In genomic region chr19:19634516-19635312, GRCh38 we compare ENCODE assay signal across 27 cellular contexts. TPM values are rescaled to one million over a fixed set of nuclear protein-coding genes. Genes with fewer than 3 reads are reported as not detected.
DNase-seq lines count a peak whose midpoint lies in the region; ATAC-seq and TF ChIP-seq lines count a peak whose summit lies in the region.
"Had no signal": no experiment of that assay in that cellular context is flagged by ENCODE, and none has a peak within 500 bp of the region (broad histone marks: within the 10 kb centered on the region; RNA-seq: fewer than 3 reads in every experiment).

No MANE protein-coding gene starts in this region.

- POLR2A ChIA-PET in activated CD8-positive, alpha-beta T cell treated with anti-CD3 and anti-CD28 coated beads for 36 hours (lab: Charles Lee): interaction anchor here (1.2 kb wide), 1 partner anchor 15 kb away, joined by 4 read pairs; no protein-coding TSS in a partner anchor
- POLR2A ChIA-PET in activated CD8-positive, alpha-beta T cell treated with anti-CD3 and anti-CD28 coated beads, Interleukin-2, amount 10 ng/mL, durations not matched to agents 7 days and 5 days (lab: Charles Lee): no interaction called here
- POLR2A ChIA-PET in IMR-90 (lab: Charles Lee; ENCODE audit: unreplicated experiment): no interaction called here
- POLR2A ChIA-PET in naive thymus-derived CD8-positive, alpha-beta T cell (lab: Charles Lee): interaction anchor here (1.0 to 3.5 kb wide), 4 partner anchors 14 to 98 kb away, joined by 3 to 15 read pairs (median 4); partner anchors contain the start of genes ZNF101 and ZNF14

- no peak overlapping the region for H3K14ac ChIP-seq in IMR-90 (replicated peaks; ENCODE audit: low read depth, low read length)

- H3K27ac ChIP-seq in IMR-90 (ENCODE audit: insufficient read depth, low read length) (no peak overlapping the region), vagina (no peak overlapping the region)
- H3K27ac ChIP-seq: colonic mucosa, esophagus muscularis mucosa, foreskin keratinocyte, psoas muscle had no signal

- no peak overlapping the region for H3K56ac ChIP-seq in IMR-90 (ENCODE audit: extremely low read depth, insufficient read depth, low read length)

- H3K27me3 ChIP-seq in IMR-90 (ENCODE audit: control insufficient read depth, insufficient read depth, low read length) (no peaks in the 10 kb centered on the region), vagina (no peaks in the 10 kb centered on the region)
- H3K27me3 ChIP-seq: colonic mucosa, esophagus muscularis mucosa, foreskin keratinocyte had no signal

- no peak overlapping the region for H3K18ac ChIP-seq in IMR-90 (ENCODE audit: low read depth, low read length)

- dilution Hi-C loops in IMR-90 (cut with HindIII; ENCODE audit: low sequenced_read_pairs, unreplicated experiment): no loop called here

- H4K91ac ChIP-seq in IMR-90 (ENCODE audit: insufficient read depth, low read depth, low read length): no peak overlapping the region

- H3K4ac ChIP-seq in IMR-90 (ENCODE audit: low read depth, low read length): no peak overlapping the region

- CTCF ChIA-PET in activated CD8-positive, alpha-beta T cell treated with anti-CD3 and anti-CD28 coated beads for 36 hours (lab: Charles Lee): interaction anchor here (1.2 to 1.3 kb wide), 2 partner anchors 80 to 102 kb away, joined by 3 to 4 read pairs; no protein-coding TSS in a partner anchor
- CTCF ChIA-PET in activated CD8-positive, alpha-beta T cell treated with anti-CD3 and anti-CD28 coated beads, Interleukin-2, amount 10 ng/mL, durations not matched to agents 7 days and 5 days (lab: Charles Lee): interaction anchor here (2.0 kb wide), 1 partner anchor 103 kb away, joined by 6 read pairs; no protein-coding TSS in a partner anchor
- CTCF ChIA-PET in IMR-90 (lab: Yijun Ruan, JAX): no interaction called here

- TF ChIP-seq CTCF in activated CD8-positive, alpha-beta T cell treated with anti-CD3 and anti-CD28 coated beads for 36 hours (IDR thresholded peaks at IDR 0.05): no peak
- no peak for TF ChIP-seq CTCF in IMR-90 (conservative IDR thresholded peaks at IDR 0.05; ENCODE audit: low read depth, low read length)
- TF ChIP-seq CTCF in vagina (IDR thresholded peaks at IDR 0.05): no peak

- no peak overlapping the region for H3K4me3 Mint-ChIP-seq in activated CD8-positive, alpha-beta T cell treated with anti-CD3 and anti-CD28 coated beads for 36 hours
- H3K4me3 Mint-ChIP-seq in activated CD8-positive, alpha-beta T cell treated with anti-CD3 and anti-CD28 coated beads, Interleukin-2, amount 10 ng/mL, durations not matched to agents 7 days and 5 days: no peak overlapping the region
- H3K4me3 Mint-ChIP-seq in activated naive CD8-positive, alpha-beta T cell treated with anti-CD3 and anti-CD28 coated beads, Interleukin-2, amount 50 U/mL, for 24 hours: no peak overlapping the region
- peak overlapping the region in 2 of 10 donors; percentile 34 to 36 for H3K4me3 Mint-ChIP-seq in naive thymus-derived CD8-positive, alpha-beta T cell

- H3K9me3 ChIP-seq in IMR-90 (ENCODE audit: control insufficient read depth, insufficient read depth, low read length) (no peaks in the 10 kb centered on the region), vagina (no peaks in the 10 kb centered on the region)
- H3K9me3 ChIP-seq: colonic mucosa, esophagus muscularis mucosa, psoas muscle had no signal

- H2AK9ac ChIP-seq in IMR-90 (replicated peaks; ENCODE audit: low read depth, low read length, poor library complexity): peak overlapping the region; percentile 78

- no peak for TF ChIP-seq RAD21 in IMR-90 (IDR thresholded peaks at IDR 0.05; ENCODE audit: low read length)

- H3K27ac Mint-ChIP-seq in activated CD8-positive, alpha-beta T cell treated with anti-CD3 and anti-CD28 coated beads for 36 hours: peak overlapping the region; percentile 67
- no peak overlapping the region for H3K27ac Mint-ChIP-seq in activated CD8-positive, alpha-beta T cell treated with anti-CD3 and anti-CD28 coated beads, Interleukin-2, amount 10 ng/mL, durations not matched to agents 7 days and 5 days
- peak overlapping the region; percentile 64 for H3K27ac Mint-ChIP-seq in activated naive CD8-positive, alpha-beta T cell treated with anti-CD3 and anti-CD28 coated beads, Interleukin-2, amount 50 U/mL, for 24 hours
- H3K27ac Mint-ChIP-seq in naive thymus-derived CD8-positive, alpha-beta T cell: peak overlapping the region in 9 of 10 donors; percentile 8 to 83 (median 68)

- no peak overlapping the region for H3K23ac ChIP-seq in IMR-90 (ENCODE audit: low read depth, low read length)

- H3K27me3 Mint-ChIP-seq in activated CD8-positive, alpha-beta T cell treated with anti-CD3 and anti-CD28 coated beads for 36 hours: no peaks in the 10 kb centered on the region
- H3K27me3 Mint-ChIP-seq in activated CD8-positive, alpha-beta T cell treated with anti-CD3 and anti-CD28 coated beads, Interleukin-2, amount 10 ng/mL, durations not matched to agents 7 days and 5 days (ENCODE audit: low read depth): no peaks in the 10 kb centered on the region
- no peaks in the 10 kb centered on the region for H3K27me3 Mint-ChIP-seq in activated naive CD8-positive, alpha-beta T cell treated with anti-CD3 and anti-CD28 coated beads, Interleukin-2, amount 50 U/mL, for 24 hours
- H3K27me3 Mint-ChIP-seq in naive thymus-derived CD8-positive, alpha-beta T cell: no peaks in the 10 kb centered on the region

- no peaks in the 10 kb centered on the region for H3K9me3 Mint-ChIP-seq in activated CD8-positive, alpha-beta T cell treated with anti-CD3 and anti-CD28 coated beads for 36 hours
- no peaks in the 10 kb centered on the region for H3K9me3 Mint-ChIP-seq in activated CD8-positive, alpha-beta T cell treated with anti-CD3 and anti-CD28 coated beads, Interleukin-2, amount 10 ng/mL, durations not matched to agents 7 days and 5 days (ENCODE audit: insufficient read depth)
- H3K9me3 Mint-ChIP-seq in activated naive CD8-positive, alpha-beta T cell treated with anti-CD3 and anti-CD28 coated beads, Interleukin-2, amount 50 U/mL, for 24 hours: no peaks in the 10 kb centered on the region
- H3K9me3 Mint-ChIP-seq in naive thymus-derived CD8-positive, alpha-beta T cell: no peaks in the 10 kb centered on the region

- H3K4me3 ChIP-seq in IMR-90 (ENCODE audit: insufficient read depth, low read depth, low read length) (no peak overlapping the region), vagina (no peak overlapping the region)
- H3K4me3 ChIP-seq: colonic mucosa, esophagus muscularis mucosa, psoas muscle had no signal

- intact Hi-C loops in activated CD8-positive, alpha-beta T cell treated with anti-CD3 and anti-CD28 coated beads for 36 hours (cut with micrococcal nuclease): no loop called here
- intact Hi-C loops in IMR-90 (cut with micrococcal nuclease) (no loop called here), vagina (cut with DNase I) (no loop called here)

- H2BK15ac ChIP-seq in IMR-90 (ENCODE audit: low read depth, low read length): no peak overlapping the region

- no peak for TF ChIP-seq POLR2A in IMR-90 (IDR thresholded peaks at IDR 0.05; ENCODE audit: low read depth, low read length)
- TF ChIP-seq POLR2A in vagina (IDR thresholded peaks at IDR 0.05): no peak

- no peak overlapping the region for H2BK20ac ChIP-seq in IMR-90 (ENCODE audit: low read depth, low read length)

- no peaks in the 10 kb centered on the region for H3K4me1 ChIP-seq in IMR-90 (ENCODE audit: control insufficient read depth, insufficient read depth, low read length)
- no peaks in the 10 kb centered on the region for H3K4me1 ChIP-seq in vagina
- H3K4me1 ChIP-seq: colonic mucosa, esophagus muscularis mucosa, foreskin keratinocyte, psoas muscle had no signal

- DNase-seq in activated CD8-positive, alpha-beta T cell treated with anti-CD3 and anti-CD28 coated beads for 36 hours: no peak
- DNase-seq in activated CD8-positive, alpha-beta T cell treated with anti-CD3 and anti-CD28 coated beads, Interleukin-2, amount 10 ng/mL, durations not matched to agents 7 days and 5 days: no peak
- DNase-seq in IMR-90 (no peak), vagina (ENCODE audit: extremely low spot score in 2 of 2) (no peak), NCI-H128 (lab: John Stamatoyannopoulos, UW; ENCODE audit: unreplicated experiment) (no peak)
- no peak for DNase-seq in activated naive CD8-positive, alpha-beta T cell treated with anti-CD3 and anti-CD28 coated beads, Interleukin-2, amount 50 U/mL, for 24 hours
- DNase-seq in naive thymus-derived CD8-positive, alpha-beta T cell: peak in 1 of 10 donors; percentile 52
- DNase-seq: activated CD4-positive, alpha-beta T cell treated with anti-CD3 and anti-CD28 coated beads, Interleukin-2, amount 50 U/mL, for 48 hours; activated CD4-positive, CD25-positive, alpha-beta regulatory T cell; activated T-cell treated with anti-CD3 and anti-CD28 coated beads, Interleukin-2, amount 50 U/mL, for 1 hour; AML-193; anterior cingulate cortex; colonic mucosa; DMS53; foreskin keratinocyte; H7; left cardiac atrium; NCI-H1092; NCI-H1930; psoas muscle; SIG-M5; stimulated activated CD4-positive, alpha-beta T cell treated with anti-CD3 and anti-CD28 coated beads, Interleukin-15, amount 100 ng/mL, for 24 hours; stimulated activated naive CD8-positive, alpha-beta T cell treated with anti-CD3 and anti-CD28 coated beads, Interleukin-15, Interleukin-2, amounts not matched to agents 100 U/mL and 50 U/mL, for 24 hours; SW 1271 had no signal

- no peak overlapping the region for H3K9ac ChIP-seq in IMR-90 (ENCODE audit: low read depth, low read length)

- no peaks in the 10 kb centered on the region for H3K79me1 ChIP-seq in IMR-90 (ENCODE audit: low read depth in 1 of 2, low read length in 2 of 2)

- H2AK5ac ChIP-seq in IMR-90 (ENCODE audit: low read depth, low read length): no peak overlapping the region

- peaks cover 9% of the 10 kb centered on the region for H3K4me1 Mint-ChIP-seq in activated CD8-positive, alpha-beta T cell treated with anti-CD3 and anti-CD28 coated beads for 36 hours (ENCODE audit: low read depth)
- H3K4me1 Mint-ChIP-seq in activated CD8-positive, alpha-beta T cell treated with anti-CD3 and anti-CD28 coated beads, Interleukin-2, amount 10 ng/mL, durations not matched to agents 7 days and 5 days (ENCODE audit: low read depth): peaks cover 20% of the 10 kb centered on the region
- H3K4me1 Mint-ChIP-seq in activated naive CD8-positive, alpha-beta T cell treated with anti-CD3 and anti-CD28 coated beads, Interleukin-2, amount 50 U/mL, for 24 hours: peaks cover 6% of the 10 kb centered on the region
- H3K4me1 Mint-ChIP-seq in naive thymus-derived CD8-positive, alpha-beta T cell: peaks cover 6 to 32% (median 16%) of the 10 kb centered on the region in 4 donors

- no peaks in the 10 kb centered on the region for H4K20me1 ChIP-seq in IMR-90 (ENCODE audit: insufficient read depth, low read length)

- H3K36me3 Mint-ChIP-seq in activated CD8-positive, alpha-beta T cell treated with anti-CD3 and anti-CD28 coated beads for 36 hours (ENCODE audit: low read depth): peaks cover 49% of the 10 kb centered on the region
- H3K36me3 Mint-ChIP-seq in activated CD8-positive, alpha-beta T cell treated with anti-CD3 and anti-CD28 coated beads, Interleukin-2, amount 10 ng/mL, durations not matched to agents 7 days and 5 days (ENCODE audit: low read depth): peaks cover 68% of the 10 kb centered on the region
- H3K36me3 Mint-ChIP-seq in activated naive CD8-positive, alpha-beta T cell treated with anti-CD3 and anti-CD28 coated beads, Interleukin-2, amount 50 U/mL, for 24 hours (ENCODE audit: low read depth): peaks cover 27% of the 10 kb centered on the region
- H3K36me3 Mint-ChIP-seq in naive thymus-derived CD8-positive, alpha-beta T cell: peaks cover 0 to 83% (median 24%) of the 10 kb centered on the region in 3 donors

- H3K4me2 ChIP-seq in IMR-90 (ENCODE audit: low read depth, low read length): no peak overlapping the region

- H2AFZ ChIP-seq in IMR-90 (replicated peaks; ENCODE audit: low read length, poor library complexity): peak overlapping the region; percentile 32

- H4K5ac ChIP-seq in IMR-90 (ENCODE audit: low read depth, low read length): no peak overlapping the region

- no peak for ATAC-seq in activated CD8-positive, alpha-beta T cell treated with anti-CD3 and anti-CD28 coated beads for 36 hours
- no peak for ATAC-seq in activated CD8-positive, alpha-beta T cell treated with anti-CD3 and anti-CD28 coated beads, Interleukin-2, amount 10 ng/mL, durations not matched to agents 7 days and 5 days
- ATAC-seq in IMR-90 (ENCODE audit: low read depth) (no peak), HG03432 (IDR thresholded peaks at IDR 0.05; ENCODE audit: unreplicated experiment) (no peak)
- no peak for ATAC-seq in activated naive CD8-positive, alpha-beta T cell treated with anti-CD3 and anti-CD28 coated beads, Interleukin-2, amount 50 U/mL, for 24 hours
- ATAC-seq in naive thymus-derived CD8-positive, alpha-beta T cell: no peak
- ATAC-seq: foreskin keratinocyte; left cardiac atrium; psoas muscle; stimulated activated naive CD8-positive, alpha-beta T cell treated with anti-CD3 and anti-CD28 coated beads, Interleukin-15, Interleukin-2, amounts not matched to agents 100 U/mL and 50 U/mL, for 24 hours had no signal

- H2BK120ac ChIP-seq in IMR-90 (ENCODE audit: low read depth, low read length): no peak overlapping the region

- in situ Hi-C loops in IMR-90 (cut with MboI; ENCODE audit: low sequenced_read_pairs): loop anchor here (25.0 kb wide), 1 partner anchor 247 kb away; no protein-coding TSS in a partner anchor

- no peak overlapping the region for H4K8ac ChIP-seq in IMR-90 (ENCODE audit: low read depth in 2 of 2, low read length in 2 of 2)

- peaks cover 51% of the 10 kb centered on the region for H3K36me3 ChIP-seq in IMR-90 (ENCODE audit: control insufficient read depth, insufficient read depth, low read length)
- peaks cover 0 to 17% of the 10 kb centered on the region in 2 donors for H3K36me3 ChIP-seq in vagina
- H3K36me3 ChIP-seq: colonic mucosa had no signal

- H3K9me1 ChIP-seq in IMR-90 (ENCODE audit: insufficient read depth, low read length): no peaks in the 10 kb centered on the region; the same call in 1 of the 2 replicates

- TSS peak; percentile 45 for BruUV-seq in IMR-90 (replicated peaks; lab: Mats Ljungman, UMichigan)

- H2BK5ac ChIP-seq in IMR-90 (ENCODE audit: low read depth, low read length, poor library complexity, severe bottlenecking): no peak overlapping the region

- WGBS in IMR-90 (ENCODE audit: extremely low coverage in 2 of 2, insufficient read length in 1 of 2), 2 experiments: 96% methylated on average over 20 of the region's 36 CpGs; no CpG with 5 or more reads in 1 of the 2 experiments

RNA-seq across cellular contexts. Expression of gene LPAR2, which starts 6.7 kb away (rescaled TPM):
- 10 to 100 TPM; 26.6 to 28.2 TPM for total RNA-seq in activated CD8-positive, alpha-beta T cell treated with anti-CD3 and anti-CD28 coated beads for 36 hours
- 10 to 100 TPM; 44.8 to 50.8 TPM for total RNA-seq in activated CD8-positive, alpha-beta T cell treated with anti-CD3 and anti-CD28 coated beads, Interleukin-2, amount 10 ng/mL, durations not matched to agents 7 days and 5 days
- total RNA-seq in IMR-90 (2012; rRNA removed) (under 0.01 and 0.28 TPM in 2 replicates), vagina (15.2 TPM)
- 4.1 and 5.4 TPM in 2 replicates for polyA plus RNA-seq in IMR-90 (2012; rRNA removed)
- 0.51 and 2.1 TPM in 2 replicates for polyA plus RNA-seq in IMR-90 (2012; cell fraction: cytosol; rRNA removed)
- polyA plus RNA-seq in IMR-90 (2012; cell fraction: nucleus; rRNA removed; ENCODE audit: low replicate concordance): 64.5 and 113 TPM in 2 replicates
- 10 to 100 TPM; 82.7 to 93.1 TPM for total RNA-seq in naive thymus-derived CD8-positive, alpha-beta T cell
- 10 to 100 TPM; 12.9 to 38.0 (median 16.7) TPM for polyA plus RNA-seq in naive thymus-derived CD8-positive, alpha-beta T cell

RNA-seq across cellular contexts. Expression of gene GMIP, which starts 8.7 kb away (rescaled TPM):
- total RNA-seq in activated CD8-positive, alpha-beta T cell treated with anti-CD3 and anti-CD28 coated beads for 36 hours: 10 to 100 TPM; 57.3 to 59.9 TPM
- 100 to 1,000 TPM in 1 of 2 experiments, 10 to 100 TPM in 1; 96.7 to 104 TPM for total RNA-seq in activated CD8-positive, alpha-beta T cell treated with anti-CD3 and anti-CD28 coated beads, Interleukin-2, amount 10 ng/mL, durations not matched to agents 7 days and 5 days
- 4.1 and 4.4 TPM in 2 replicates for total RNA-seq in IMR-90 (2012; rRNA removed)
- 10.9 and 11.0 TPM in 2 replicates for polyA plus RNA-seq in IMR-90 (2012; rRNA removed)
- polyA plus RNA-seq in IMR-90 (2012; cell fraction: cytosol; rRNA removed): 6.2 and 7.6 TPM in 2 replicates
- polyA plus RNA-seq in IMR-90 (2012; cell fraction: nucleus; rRNA removed; ENCODE audit: low replicate concordance): 54.8 and 78.0 TPM in 2 replicates
- 100 to 1,000 TPM; 133 to 135 TPM for total RNA-seq in naive thymus-derived CD8-positive, alpha-beta T cell
- 10 to 100 TPM; 40.6 to 72.4 (median 41.9) TPM for polyA plus RNA-seq in naive thymus-derived CD8-positive, alpha-beta T cell
- total RNA-seq in vagina: 12.3 TPM

RNA-seq across cellular contexts. Expression of gene PBX4, which starts 16.2 kb away (rescaled TPM):
- 10 to 100 TPM; 13.8 to 15.6 TPM for total RNA-seq in activated CD8-positive, alpha-beta T cell treated with anti-CD3 and anti-CD28 coated beads for 36 hours
- total RNA-seq in activated CD8-positive, alpha-beta T cell treated with anti-CD3 and anti-CD28 coated beads, Interleukin-2, amount 10 ng/mL, durations not matched to agents 7 days and 5 days: 10 to 100 TPM; 33.8 to 34.1 TPM
- total RNA-seq in IMR-90 (2012; rRNA removed) (0.90 and 1.4 TPM in 2 replicates), vagina (5.2 TPM)
- polyA plus RNA-seq in IMR-90 (2012; rRNA removed): 2.8 and 2.9 TPM in 2 replicates
- 1.8 TPM in 2 replicates for polyA plus RNA-seq in IMR-90 (2012; cell fraction: cytosol; rRNA removed)
- 16.5 and 21.4 TPM in 2 replicates for polyA plus RNA-seq in IMR-90 (2012; cell fraction: nucleus; rRNA removed; ENCODE audit: low replicate concordance)
- 10 to 100 TPM; 46.0 to 49.4 TPM for total RNA-seq in naive thymus-derived CD8-positive, alpha-beta T cell
- polyA plus RNA-seq in naive thymus-derived CD8-positive, alpha-beta T cell: 1 to 10 TPM; 2.6 to 6.9 (median 4.2) TPM
- total RNA-seq: lung microvascular endothelial cell had no signal

RNA-seq across cellular contexts. Expression of gene ATP13A1, which starts 28.8 kb away (rescaled TPM):
- 10 to 100 TPM; 52.4 to 53.1 TPM for total RNA-seq in activated CD8-positive, alpha-beta T cell treated with anti-CD3 and anti-CD28 coated beads for 36 hours
- 10 to 100 TPM; 78.6 to 78.8 TPM for total RNA-seq in activated CD8-positive, alpha-beta T cell treated with anti-CD3 and anti-CD28 coated beads, Interleukin-2, amount 10 ng/mL, durations not matched to agents 7 days and 5 days
- total RNA-seq in IMR-90 (2012; rRNA removed): 13.3 and 15.8 TPM in 2 replicates
- polyA plus RNA-seq in IMR-90 (2012; rRNA removed): 43.8 and 44.3 TPM in 2 replicates
- 23.5 and 30.6 TPM in 2 replicates for polyA plus RNA-seq in IMR-90 (2012; cell fraction: cytosol; rRNA removed)
- polyA plus RNA-seq in IMR-90 (2012; cell fraction: nucleus; rRNA removed; ENCODE audit: low replicate concordance): 153 and 499 TPM in 2 replicates
- total RNA-seq in naive thymus-derived CD8-positive, alpha-beta T cell: 100 to 1,000 TPM; 155 to 158 TPM
- polyA plus RNA-seq in naive thymus-derived CD8-positive, alpha-beta T cell: 10 to 100 TPM; 15.3 to 46.7 (median 20.7) TPM
- 114 TPM for total RNA-seq in vagina

RNA-seq across cellular contexts. Expression of gene ZNF101, which starts 33.9 kb away (rescaled TPM):
- 10 to 100 TPM; 82.5 to 85.2 TPM for total RNA-seq in activated CD8-positive, alpha-beta T cell treated with anti-CD3 and anti-CD28 coated beads for 36 hours
- total RNA-seq in activated CD8-positive, alpha-beta T cell treated with anti-CD3 and anti-CD28 coated beads, Interleukin-2, amount 10 ng/mL, durations not matched to agents 7 days and 5 days: 10 to 100 TPM; 74.2 to 87.8 TPM
- 7.3 and 8.3 TPM in 2 replicates for total RNA-seq in IMR-90 (2012; rRNA removed)
- 2.2 and 2.8 TPM in 2 replicates for polyA plus RNA-seq in IMR-90 (2012; rRNA removed)
- polyA plus RNA-seq in IMR-90 (2012; cell fraction: cytosol; rRNA removed): 0.52 and 0.77 TPM in 2 replicates
- 1.1 and 3.7 TPM in 2 replicates for polyA plus RNA-seq in IMR-90 (2012; cell fraction: nucleus; rRNA removed; ENCODE audit: low replicate concordance)
- total RNA-seq in naive thymus-derived CD8-positive, alpha-beta T cell: 100 to 1,000 TPM; 252 to 269 TPM
- polyA plus RNA-seq in naive thymus-derived CD8-positive, alpha-beta T cell: 100 to 1,000 TPM in 2 of 3 donors, 10 to 100 TPM in 1; 99.7 to 144 (median 131) TPM
- total RNA-seq in vagina: 6.9 TPM

Comparison
In these comparisons a context has a peak if more than half of its experiments do, and no peak if none do; other contexts are left out.
1. POLR2A ChIA-PET loops: an anchor here in activated CD8-positive, alpha-beta T cell treated with anti-CD3 and anti-CD28 coated beads for 36 hours (1.2 kb wide) and naive thymus-derived CD8-positive, alpha-beta T cell (1.0 to 3.5 kb wide); none called in activated CD8-positive, alpha-beta T cell treated with anti-CD3 and anti-CD28 coated beads, Interleukin-2, amount 10 ng/mL, durations not matched to agents 7 days and 5 days and IMR-90.
2. RNA of gene LPAR2, which starts 6.7 kb away (total RNA-seq): 82.7 to 93.1 TPM in naive thymus-derived CD8-positive, alpha-beta T cell, 44.8 to 50.8 TPM in activated CD8-positive, alpha-beta T cell treated with anti-CD3 and anti-CD28 coated beads, Interleukin-2, amount 10 ng/mL, durations not matched to agents 7 days and 5 days, 26.6 to 28.2 TPM in activated CD8-positive, alpha-beta T cell treated with anti-CD3 and anti-CD28 coated beads for 36 hours and 15.2 TPM in vagina (single experiment); under 0.01 to 0.28 TPM in IMR-90; every median in the first group is over 10 times any median in the second.